ENCODE assay signal across 9 cellular contexts in genomic region chr19:737591-738093, GRCh38. TPM values are rescaled to one million over a fixed set of nuclear protein-coding genes. Genes with fewer than 3 reads are reported as not detected.
DNase-seq lines count a peak whose midpoint lies in the region; ATAC-seq and TF ChIP-seq lines count a peak whose summit lies in the region.
"Had no signal": no experiment of that assay in that cellular context is flagged by ENCODE, and none has a peak within 500 bp of the region (broad histone marks: within the 10 kb centered on the region; RNA-seq: fewer than 3 reads in every experiment).

No MANE protein-coding gene starts in this region.

- H3K27me3 ChIP-seq in DOHH2 (ENCODE audit: control insufficient read depth, low read length), result no peaks in the 10 kb centered on the region
- H3K27me3 ChIP-seq in Loucy (ENCODE audit: insufficient read depth, low read length, poor library complexity, severe bottlenecking), result no peaks in the 10 kb centered on the region
- H3K27me3 ChIP-seq in endodermal cell (ENCODE audit: control insufficient read depth, insufficient read depth, low read length, poor library complexity, severe bottlenecking), result no peaks in the 10 kb centered on the region
- no peaks in the 10 kb centered on the region for H3K27me3 ChIP-seq in tibial nerve

- H3K9me3 ChIP-seq in DOHH2 (ENCODE audit: control insufficient read depth, insufficient read depth, low read length), result no peaks in the 10 kb centered on the region
- no peaks in the 10 kb centered on the region for H3K9me3 ChIP-seq in Loucy (ENCODE audit: insufficient read depth, low read depth, low read length)
- H3K9me3 ChIP-seq in endodermal cell (ENCODE audit: control insufficient read depth, low read length), result no peaks in the 10 kb centered on the region
- no peaks in the 10 kb centered on the region for H3K9me3 ChIP-seq in tibial nerve

- H3K4me1 ChIP-seq in DOHH2 (ENCODE audit: control insufficient read depth, low read length) (no peaks in the 10 kb centered on the region), Loucy (ENCODE audit: insufficient read depth, low read length, poor library complexity, severe bottlenecking) (peaks cover 1% of the 10 kb centered on the region), endodermal cell (ENCODE audit: control insufficient read depth, insufficient read depth, low read length) (no peaks in the 10 kb centered on the region), tibial nerve (peaks cover 0 to 9% (median 0%) of the 10 kb centered on the region in 4 donors)

- H3K9ac ChIP-seq in Loucy (ENCODE audit: low read depth, low read length, poor library complexity, severe bottlenecking), result no peak overlapping the region
- no peak overlapping the region for H3K9ac ChIP-seq in endodermal cell (ENCODE audit: extremely low read depth, low read length, poor library complexity, severe bottlenecking)

- H3K79me2 ChIP-seq in DOHH2 (ENCODE audit: control insufficient read depth, low read length), result no peaks in the 10 kb centered on the region
- H3K79me2 ChIP-seq in Loucy (ENCODE audit: insufficient read depth, low read length), result no peaks in the 10 kb centered on the region

- POLR2A ChIA-PET in activated CD4-positive, alpha-beta memory T cell treated with anti-CD3 and anti-CD28 coated beads, Interleukin-2, amount 10 ng/mL, durations not matched to agents 7 days and 5 days (lab: Charles Lee), result no interaction called here

- H3K27me3 Mint-ChIP-seq in activated CD4-positive, alpha-beta memory T cell treated with anti-CD3 and anti-CD28 coated beads, Interleukin-2, amount 10 ng/mL, durations not matched to agents 7 days and 5 days, result no peaks in the 10 kb centered on the region
- H3K27me3 Mint-ChIP-seq in endodermal cell (ENCODE audit: insufficient read depth), result no peaks in the 10 kb centered on the region
- H3K27me3 Mint-ChIP-seq in nephron progenitor cell (ENCODE audit: low read depth, poor library complexity), result peaks cover 7% of the 10 kb centered on the region

- no peaks in the 10 kb centered on the region for H3K36me3 Mint-ChIP-seq in activated CD4-positive, alpha-beta memory T cell treated with anti-CD3 and anti-CD28 coated beads, Interleukin-2, amount 10 ng/mL, durations not matched to agents 7 days and 5 days (ENCODE audit: low read depth)
- peaks cover 4% of the 10 kb centered on the region for H3K36me3 Mint-ChIP-seq in endodermal cell (ENCODE audit: low read depth)
- H3K36me3 Mint-ChIP-seq in nephron progenitor cell (ENCODE audit: low read depth), result peaks cover 10% of the 10 kb centered on the region

- CTCF ChIA-PET in activated CD4-positive, alpha-beta memory T cell treated with anti-CD3 and anti-CD28 coated beads, Interleukin-2, amount 10 ng/mL, durations not matched to agents 7 days and 5 days (lab: Charles Lee), result interaction anchor here (1.0 kb wide), 1 partner anchor 231 kb away, joined by 3 read pairs; no protein-coding TSS in a partner anchor

- H3K9me2 ChIP-seq in DOHH2 (replicated peaks; ENCODE audit: control insufficient read depth, low read length), result no peaks in the 10 kb centered on the region
- no peaks in the 10 kb centered on the region for H3K9me2 ChIP-seq in Loucy (replicated peaks; ENCODE audit: low read depth, low read length)

- H3K27ac Mint-ChIP-seq in activated CD4-positive, alpha-beta memory T cell treated with anti-CD3 and anti-CD28 coated beads, Interleukin-2, amount 10 ng/mL, durations not matched to agents 7 days and 5 days, result no peak overlapping the region
- no peak overlapping the region for H3K27ac Mint-ChIP-seq in endodermal cell
- no peak overlapping the region for H3K27ac Mint-ChIP-seq in nephron progenitor cell

- peak; percentile 76 for TF ChIP-seq CTCF in DOHH2 (IDR thresholded peaks at IDR 0.05; ENCODE audit: low read depth, low read length, poor library complexity, severe bottlenecking)
- TF ChIP-seq CTCF in Loucy (conservative IDR thresholded peaks at IDR 0.05; ENCODE audit: low read length), result peak; percentile 66
- TF ChIP-seq CTCF in endodermal cell (conservative IDR thresholded peaks at IDR 0.05), result peak; percentile 73
- peak; percentile 35 for TF ChIP-seq CTCF in nephron progenitor cell (IDR thresholded peaks at IDR 0.05)
- peak; percentile 34 to 56 (median 49) for TF ChIP-seq CTCF in tibial nerve (IDR thresholded peaks at IDR 0.05)

- WGBS in endodermal cell (ENCODE audit: insufficient coverage in 1 of 2, insufficient read length in 1 of 2), 2 experiments, result 59 to 66% methylated on average over 7 to 22 of the region's 22 CpGs
- 46 to 47% methylated on average over 22 of the region's 22 CpGs for WGBS in tibial nerve, 2 donors

- no peaks in the 10 kb centered on the region for H3K9me3 Mint-ChIP-seq in activated CD4-positive, alpha-beta memory T cell treated with anti-CD3 and anti-CD28 coated beads, Interleukin-2, amount 10 ng/mL, durations not matched to agents 7 days and 5 days
- peaks cover 3% of the 10 kb centered on the region for H3K9me3 Mint-ChIP-seq in endodermal cell
- H3K9me3 Mint-ChIP-seq in nephron progenitor cell, result no peaks in the 10 kb centered on the region

- H3K27ac ChIP-seq in DOHH2 (ENCODE audit: low read depth, low read length), result no peak overlapping the region
- H3K27ac ChIP-seq in endodermal cell (ENCODE audit: low read depth, low read length), result no peak overlapping the region
- H3K27ac ChIP-seq in tibial nerve, result peak overlapping the region in 1 of 4 donors; percentile 45

- H3K4me3 ChIP-seq in DOHH2 (ENCODE audit: low read length) (no peak overlapping the region), Loucy (ENCODE audit: low read length, poor library complexity, severe bottlenecking) (no peak overlapping the region), endodermal cell (ENCODE audit: low read length) (no peak overlapping the region), tibial nerve (no peak overlapping the region)

- TF ChIP-seq POLR2A in tibial nerve (IDR thresholded peaks at IDR 0.05), result no peak

- H3K4me3 Mint-ChIP-seq in activated CD4-positive, alpha-beta memory T cell treated with anti-CD3 and anti-CD28 coated beads, Interleukin-2, amount 10 ng/mL, durations not matched to agents 7 days and 5 days, result no peak overlapping the region
- H3K4me3 Mint-ChIP-seq in endodermal cell (no peak overlapping the region), nephron progenitor cell (no peak overlapping the region)

- H3K36me3 ChIP-seq in DOHH2 (ENCODE audit: control insufficient read depth, low read length) (no peaks in the 10 kb centered on the region), Loucy (ENCODE audit: insufficient read depth, low read length) (no peaks in the 10 kb centered on the region), endodermal cell (ENCODE audit: control insufficient read depth, insufficient read depth, low read length) (no peaks in the 10 kb centered on the region), tibial nerve (peaks cover 0 to 59% (median 0%) of the 10 kb centered on the region in 3 donors)

- TF ChIP-seq EP300 in tibial nerve (IDR thresholded peaks at IDR 0.05), result no peak

- H3F3A ChIP-seq in DOHH2 (ENCODE audit: control insufficient read depth, insufficient read depth), result no peaks in the 10 kb centered on the region
- no peaks in the 10 kb centered on the region for H3F3A ChIP-seq in Loucy (ENCODE audit: low read depth)

- H4K20me1 ChIP-seq in DOHH2 (ENCODE audit: control insufficient read depth, insufficient read depth, low read depth, low read length) (no peaks in the 10 kb centered on the region), Loucy (ENCODE audit: insufficient read depth, low read length, poor library complexity, severe bottlenecking) (no peaks in the 10 kb centered on the region)

- H3K4me2 ChIP-seq in DOHH2 (ENCODE audit: low read length) (no peak overlapping the region), Loucy (ENCODE audit: low read depth, low read length, poor library complexity, severe bottlenecking) (no peak overlapping the region)

- peaks cover 14% of the 10 kb centered on the region for H3K4me1 Mint-ChIP-seq in activated CD4-positive, alpha-beta memory T cell treated with anti-CD3 and anti-CD28 coated beads, Interleukin-2, amount 10 ng/mL, durations not matched to agents 7 days and 5 days
- H3K4me1 Mint-ChIP-seq in endodermal cell (no peaks in the 10 kb centered on the region), nephron progenitor cell (peaks cover 4% of the 10 kb centered on the region)

- peak; percentile 61 for DNase-seq in activated CD4-positive, alpha-beta memory T cell treated with anti-CD3 and anti-CD28 coated beads, Interleukin-2, amount 10 ng/mL, durations not matched to agents 7 days and 5 days
- DNase-seq in endodermal cell, result peak; percentile 94
- peak; percentile 71 for DNase-seq in nephron progenitor cell
- peak in 1 of 2 donors; percentile 24 for DNase-seq in tibial nerve (ENCODE audit: low spot score in 2 of 2)
- DNase-seq in kidney glomerular epithelial cell (lab: John Stamatoyannopoulos, UW), result no peak

- no peak overlapping the region for H2AFZ ChIP-seq in Loucy (ENCODE audit: low read length)

- no peak for ATAC-seq in HG02759 (IDR thresholded peaks at IDR 0.05; ENCODE audit: unreplicated experiment)

RNA-seq across cellular contexts. Expression of gene MISP, which starts 13.3 kb away (rescaled TPM):
- not detected for total RNA-seq in activated CD4-positive, alpha-beta memory T cell treated with anti-CD3 and anti-CD28 coated beads, Interleukin-2, amount 10 ng/mL, durations not matched to agents 7 days and 5 days
- under 1 TPM in 1 of 2 donors, not detected in 1; 0.11 TPM for total RNA-seq in endodermal cell
- 0.18 TPM for polyA plus RNA-seq in endodermal cell (2013, experiment 1 of 2)
- polyA plus RNA-seq in endodermal cell (2013, experiment 2 of 2), result 0.21 TPM
- under 1 TPM in 2 of 4 donors, not detected in 2; 0.20 to 0.30 TPM for total RNA-seq in tibial nerve

RNA-seq across cellular contexts. Expression of gene PALM, which starts 28.9 kb away (rescaled TPM):
- not detected for total RNA-seq in activated CD4-positive, alpha-beta memory T cell treated with anti-CD3 and anti-CD28 coated beads, Interleukin-2, amount 10 ng/mL, durations not matched to agents 7 days and 5 days
- total RNA-seq in endodermal cell (10 to 100 TPM; 32.9 to 40.8 TPM), tibial nerve (100 to 1,000 TPM in 1 of 4 donors, 10 to 100 TPM in 3; 65.7 to 101 (median 98.0) TPM)
- polyA plus RNA-seq in endodermal cell (2013, experiment 1 of 2), result 101 TPM
- polyA plus RNA-seq in endodermal cell (2013, experiment 2 of 2), result 88.7 TPM

RNA-seq across cellular contexts. Expression of gene PRSS57, which starts 42.4 kb away (rescaled TPM):
- not detected for total RNA-seq in activated CD4-positive, alpha-beta memory T cell treated with anti-CD3 and anti-CD28 coated beads, Interleukin-2, amount 10 ng/mL, durations not matched to agents 7 days and 5 days
- total RNA-seq in endodermal cell (not detected), tibial nerve (not detected)
- polyA plus RNA-seq in endodermal cell (2013, experiment 1 of 2), result not detected
- not detected for polyA plus RNA-seq in endodermal cell (2013, experiment 2 of 2)
- total RNA-seq: urinary bladder had no signal
- polyA plus RNA-seq: urinary bladder had no signal

RNA-seq across cellular contexts. Expression of gene PTBP1, which starts 59.6 kb away (rescaled TPM):
- total RNA-seq in activated CD4-positive, alpha-beta memory T cell treated with anti-CD3 and anti-CD28 coated beads, Interleukin-2, amount 10 ng/mL, durations not matched to agents 7 days and 5 days, result 100 to 1,000 TPM; 385 to 406 TPM
- total RNA-seq in endodermal cell, result 100 to 1,000 TPM; 647 to 694 TPM
- polyA plus RNA-seq in endodermal cell (2013, experiment 1 of 2), result 360 TPM
- polyA plus RNA-seq in endodermal cell (2013, experiment 2 of 2), result 328 TPM
- total RNA-seq in tibial nerve, result 100 to 1,000 TPM; 118 to 205 (median 141) TPM

Comparison
In these comparisons a context has a peak if more than half of its experiments do, and no peak if none do; other contexts are left out.
1. RNA of gene PALM, which starts 28.9 kb away (total RNA-seq): 65.7 to 101 TPM in tibial nerve and 32.9 to 40.8 TPM in endodermal cell; not detected in activated CD4-positive, alpha-beta memory T cell treated with anti-CD3 and anti-CD28 coated beads, Interleukin-2, amount 10 ng/mL, durations not matched to agents 7 days and 5 days; every median in the first group is over 10 times any median in the second.
2. Peak in every context shown above with its lines, with median percentiles within 50 percentile points of each other: CTCF ChIP-seq.